ENCODE assay signal across 20 cellular contexts in the genomic region with DNA sequence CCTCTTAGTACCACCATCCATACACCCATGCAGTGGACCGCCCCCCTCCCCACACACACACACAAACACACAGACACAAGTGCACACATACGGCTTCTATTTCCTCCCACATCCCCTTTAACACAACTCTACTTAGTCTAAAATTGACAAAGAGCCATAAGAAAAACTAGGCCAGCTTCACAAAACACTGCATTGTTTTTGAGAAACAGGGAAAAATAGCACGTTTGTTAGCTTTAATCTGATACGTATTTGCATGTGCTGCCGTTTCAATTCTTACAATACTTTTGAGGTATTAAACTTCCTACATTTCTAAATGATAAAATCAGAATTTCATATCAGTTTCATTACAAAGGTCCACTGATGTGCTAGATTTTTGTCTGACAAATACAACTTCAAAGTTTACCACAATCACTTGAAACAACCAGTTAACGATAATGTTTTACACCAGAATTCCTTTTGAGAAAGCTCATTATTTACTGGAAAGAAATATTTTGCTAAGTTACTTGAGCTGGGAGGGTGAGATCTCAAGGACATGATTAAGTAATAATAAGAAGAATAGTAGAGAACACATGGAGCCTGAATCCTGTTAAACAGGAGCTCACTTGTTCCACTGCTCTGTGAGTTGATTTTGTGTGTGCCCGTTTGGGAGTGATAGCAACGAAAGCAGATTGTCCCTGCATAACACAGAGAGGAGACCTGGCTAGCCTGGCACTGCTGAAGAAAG.
A peak's percentile ranks its signal among the peaks of the same experiment; 100 is the strongest.
DNase-seq lines count a peak whose midpoint lies in the region; ATAC-seq and TF ChIP-seq lines count a peak whose summit lies in the region.
"Had no signal": no experiment of that assay in that cellular context is flagged by ENCODE, and none has a peak within 500 bp of the region (broad histone marks: within the 10 kb centered on the region; RNA-seq: fewer than 3 reads in every experiment).

No MANE protein-coding gene starts in this region.

- peaks cover 2% of the 10 kb centered on the region for H3K4me1 ChIP-seq in right cardiac atrium (ENCODE audit: control insufficient read depth, insufficient read depth, low read length)
- H3K4me1 ChIP-seq: Caco-2, colonic mucosa had no signal

- no peaks in the 10 kb centered on the region for H3K36me3 Mint-ChIP-seq in HFFc6 (ENCODE audit: low read depth)
- no peaks in the 10 kb centered on the region for H3K36me3 Mint-ChIP-seq in activated CD4-positive, alpha-beta memory T cell treated with anti-CD3 and anti-CD28 coated beads for 36 hours

- no peaks in the 10 kb centered on the region for H3K27me3 Mint-ChIP-seq in HFFc6 (ENCODE audit: insufficient read depth)
- peaks cover 9% of the 10 kb centered on the region for H3K27me3 Mint-ChIP-seq in activated CD4-positive, alpha-beta memory T cell treated with anti-CD3 and anti-CD28 coated beads for 36 hours

- intact Hi-C loops in right cardiac atrium (cut with DNase I): no loop called here
- intact Hi-C loops in activated CD4-positive, alpha-beta memory T cell treated with anti-CD3 and anti-CD28 coated beads for 36 hours (cut with micrococcal nuclease): no loop called here

- H3K27me3 ChIP-seq in right cardiac atrium (ENCODE audit: control insufficient read depth, insufficient read depth): no peaks in the 10 kb centered on the region
- H3K27me3 ChIP-seq: adrenal gland, colonic mucosa, tibial artery had no signal

- CTCF ChIA-PET in activated CD4-positive, alpha-beta memory T cell treated with anti-CD3 and anti-CD28 coated beads for 36 hours (lab: Charles Lee): interaction anchor here (1.0 to 1.1 kb wide), 2 partner anchors 38 to 158 kb away, joined by 3 read pairs; no protein-coding TSS in a partner anchor

- POLR2A ChIA-PET in activated CD4-positive, alpha-beta memory T cell treated with anti-CD3 and anti-CD28 coated beads for 36 hours (lab: Charles Lee): no interaction called here

- H3K9me3 ChIP-seq in right cardiac atrium (ENCODE audit: control insufficient read depth, low read length): no peaks in the 10 kb centered on the region
- H3K9me3 ChIP-seq: adrenal gland, Caco-2, colonic mucosa, neutrophil, tibial artery had no signal

- TF ChIP-seq CTCF in HFFc6 (IDR thresholded peaks at IDR 0.05): no peak

- no peak overlapping the region for H3K4me3 Mint-ChIP-seq in HFFc6
- no peak overlapping the region for H3K4me3 Mint-ChIP-seq in activated CD4-positive, alpha-beta memory T cell treated with anti-CD3 and anti-CD28 coated beads for 36 hours
- H3K4me3 Mint-ChIP-seq: activated B cell treated with CpG ODN at 0.5 μM for 24 hours, T-helper 17 cell had no signal

- H3K4me3 ChIP-seq in right cardiac atrium (ENCODE audit: low read length): no peak overlapping the region
- H3K4me3 ChIP-seq: adrenal gland, colonic mucosa, tibial artery had no signal

- H3K4me1 Mint-ChIP-seq in HFFc6 (ENCODE audit: low read depth): peaks cover 36% of the 10 kb centered on the region
- H3K4me1 Mint-ChIP-seq in activated CD4-positive, alpha-beta memory T cell treated with anti-CD3 and anti-CD28 coated beads for 36 hours (ENCODE audit: low read depth): peaks cover 4% of the 10 kb centered on the region
- H3K4me1 Mint-ChIP-seq: activated B cell treated with CpG ODN at 0.5 μM for 24 hours had no signal

- H3K9me3 Mint-ChIP-seq in HFFc6: no peaks in the 10 kb centered on the region
- H3K9me3 Mint-ChIP-seq in activated CD4-positive, alpha-beta memory T cell treated with anti-CD3 and anti-CD28 coated beads for 36 hours: no peaks in the 10 kb centered on the region
- H3K9me3 Mint-ChIP-seq: activated B cell treated with CpG ODN at 0.5 μM for 24 hours had no signal

- H3K27ac Mint-ChIP-seq in HFFc6: peak overlapping the region; percentile 34
- H3K27ac Mint-ChIP-seq in activated CD4-positive, alpha-beta memory T cell treated with anti-CD3 and anti-CD28 coated beads for 36 hours: no peak overlapping the region
- H3K27ac Mint-ChIP-seq: activated B cell treated with CpG ODN at 0.5 μM for 24 hours, T-helper 17 cell had no signal

- 55% methylated on average over 8 of the region's 8 CpGs for WGBS in right cardiac atrium

- H3K27ac ChIP-seq in caudate nucleus (ENCODE audit: low read depth, low read length) (peak overlapping the region; percentile 61), right cardiac atrium (ENCODE audit: low read length) (no peak overlapping the region)
- H3K27ac ChIP-seq: adrenal gland, colonic mucosa, neutrophil, tibial artery had no signal

- ATAC-seq in right cardiac atrium: peak; percentile 14 to 36
- ATAC-seq in HG02973 (IDR thresholded peaks at IDR 0.05; ENCODE audit: unreplicated experiment): no peak
- ATAC-seq: T-helper 17 cell had no signal

- DNase-seq in HFFc6 (no peak), caudate nucleus (lab: John Stamatoyannopoulos, UW) (peak in 1 of 61 donors; percentile 10), right cardiac atrium (no peak), pons (ENCODE audit: low spot score) (peak; percentile 90), 8988T (no peak), NCI-H1092 treated with DMSO at 0.1 percent for 48 hours (lab: John Stamatoyannopoulos, UW) (no peak)
- no peak for DNase-seq in activated CD4-positive, alpha-beta memory T cell treated with anti-CD3 and anti-CD28 coated beads for 36 hours
- DNase-seq: activated B cell treated with CpG ODN at 0.5 μM for 24 hours; activated effector memory CD4-positive, alpha-beta T cell treated with Interleukin-2 at 50 U/mL for 16 hours; adrenal gland; Caco-2; colonic mucosa; glutamatergic neuron; MM.1S; NCI-H1930; SHP77; T-helper 17 cell; tibial artery had no signal
